Comparison of ENCODE assay signal across 9 cellular contexts in the genomic region with DNA sequence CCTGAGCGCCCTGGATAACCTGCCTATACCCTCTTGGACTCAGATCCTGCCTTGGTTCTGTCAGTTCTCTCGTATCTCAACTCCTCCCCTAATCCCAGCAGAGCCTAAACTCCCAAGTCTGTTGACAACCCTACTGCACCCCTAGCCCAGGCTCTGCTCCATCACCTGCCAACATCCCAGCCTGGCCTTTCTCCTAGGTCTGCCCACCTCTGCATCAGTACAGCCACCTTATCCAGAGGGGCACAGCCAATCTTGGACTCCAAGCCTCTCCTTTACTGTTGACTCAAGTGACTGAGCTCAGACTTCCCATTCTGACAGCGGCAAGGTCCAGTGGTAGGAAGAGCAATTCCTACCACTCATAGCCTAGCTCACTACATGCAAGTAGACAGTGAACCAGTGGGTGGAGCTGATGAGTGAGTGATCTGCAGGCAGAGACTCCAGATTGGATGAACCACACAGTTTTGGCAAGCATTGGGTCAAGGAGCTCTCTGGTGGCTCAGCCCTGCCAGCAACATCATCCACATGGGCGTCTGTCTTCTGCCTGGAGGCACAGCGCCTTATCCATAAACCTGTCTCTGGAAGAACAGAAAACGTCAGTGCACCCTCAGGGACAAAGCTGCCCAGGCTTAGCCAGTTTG. TPM values are rescaled to one million over a fixed set of nuclear protein-coding genes. Genes with fewer than 3 reads are reported as not detected.
DNase-seq lines count a peak whose midpoint lies in the region; ATAC-seq, FAIRE-seq and TF ChIP-seq lines count a peak whose summit lies in the region.
"Had no signal": no experiment of that assay in that cellular context is flagged by ENCODE, and none has a peak within 500 bp of the region (broad histone marks: within the 10 kb centered on the region; RNA-seq: fewer than 3 reads in every experiment).

No MANE protein-coding gene starts in this region.

- ATAC-seq in GM19395 (IDR thresholded peaks at IDR 0.05; ENCODE audit: unreplicated experiment) = no peak

- peak; percentile 7 for TF ChIP-seq CTCF in D721Med (IDR thresholded peaks at IDR 0.05; ENCODE audit: insufficient read depth, missing control alignments)
- no peak for TF ChIP-seq CTCF in RWPE1 (conservative IDR thresholded peaks at IDR 0.05; ENCODE audit: low read depth)
- TF ChIP-seq CTCF in keratinocyte (optimal IDR thresholded peaks at IDR 0.05 in 1 of 3, IDR thresholded peaks at IDR 0.05 in 1 of 3, conservative IDR thresholded peaks at IDR 0.05 in 1 of 3; ENCODE audit: extremely low read depth in 1 of 3, insufficient read depth in 2 of 3, low read length in 3 of 3) = peak; percentile 54 to 70 (median 62)

- H3K79me2 ChIP-seq in keratinocyte (ENCODE audit: control insufficient read depth, insufficient read depth, low read length) = no peaks in the 10 kb centered on the region

- no peak for FAIRE-seq in D721Med (lab: Jason Lieb, UNC)
- peak; percentile 93 for FAIRE-seq in H54 (lab: Jason Lieb, UNC)
- peak; percentile 89 for FAIRE-seq in keratinocyte (lab: Jason Lieb, UNC)
- FAIRE-seq: frontal cortex had no signal

- no peak for TF ChIP-seq POLR2A in H54 (IDR thresholded peaks at IDR 0.05; ENCODE audit: low read depth, low read length)

- H3K9ac ChIP-seq in keratinocyte (ENCODE audit: control insufficient read depth, extremely low read depth, insufficient read depth, low read length) = no peak overlapping the region

- H4K20me1 ChIP-seq in keratinocyte (ENCODE audit: control insufficient read depth, extremely low read depth, insufficient read depth, low read length) = no peaks in the 10 kb centered on the region

- no peak overlapping the region for H3K4me2 ChIP-seq in keratinocyte (ENCODE audit: control insufficient read depth, extremely low read depth, insufficient read depth, low read depth, low read length)

- no peak overlapping the region for H3K27ac ChIP-seq in RWPE1
- H3K27ac ChIP-seq in keratinocyte (ENCODE audit: control insufficient read depth, insufficient read depth, low read length) = no peak overlapping the region

- dilution Hi-C loops in keratinocyte (cut with MboI; ENCODE audit: extremely low pct_ligation_motif_present, low sequenced_read_pairs) = no loop called here

- H3K9me1 ChIP-seq in keratinocyte (ENCODE audit: control insufficient read depth, extremely low read depth, insufficient read depth, low read length) = no peaks in the 10 kb centered on the region

- no peaks in the 10 kb centered on the region for H3K9me3 ChIP-seq in keratinocyte (ENCODE audit: control insufficient read depth, low read depth, low read length)

- H2AFZ ChIP-seq in keratinocyte (ENCODE audit: control insufficient read depth, low read length) = no peak overlapping the region

- no peaks in the 10 kb centered on the region for H3K27me3 ChIP-seq in keratinocyte (ENCODE audit: control insufficient read depth, extremely low read depth, insufficient read depth, low read length)

- DNase-seq in D721Med (ENCODE audit: insufficient read length, low spot score) (no peak), H54 (ENCODE audit: insufficient read length, low spot score) (peak; percentile 74), RWPE1 (ENCODE audit: low spot score) (peak; percentile 35), keratinocyte (ENCODE audit: low read depth, low spot score) (peak; percentile 21), NOMO-1 treated with dmso at 0.1 percent for 144 hours (lab: John Stamatoyannopoulos, UW; ENCODE audit: unreplicated experiment) (no peak), amniotic stem cell (lab: John Stamatoyannopoulos, UW) (no peak), mucosa of gallbladder (ENCODE audit: low spot score) (no peak)

- H3K4me1 ChIP-seq in keratinocyte (ENCODE audit: control insufficient read depth, extremely low read depth, insufficient read depth, low read length) = peaks cover 3% of the 10 kb centered on the region

- no peaks in the 10 kb centered on the region for H3K36me3 ChIP-seq in keratinocyte (ENCODE audit: control insufficient read depth in 2 of 2, extremely low read depth in 1 of 2, insufficient read depth in 2 of 2, low read length in 2 of 2)

- CTCF ChIA-PET in RWPE1 (lab: Yijun Ruan, JAX) = interaction anchor here (0.8 to 1.2 kb wide), 2 partner anchors 16 to 145 kb away, joined by 3 read pairs; no protein-coding TSS in a partner anchor

- POLR2A ChIA-PET in RWPE1 (lab: Yijun Ruan, JAX; ENCODE audit: low non-redundant PET) = no interaction called here

- no peak overlapping the region for H3K4me3 ChIP-seq in keratinocyte (ENCODE audit: control insufficient read depth in 2 of 3, extremely low read depth in 1 of 3, insufficient read depth in 2 of 3, low read depth in 1 of 3, low read length in 3 of 3)

RNA-seq across cellular contexts. Expression of a gene that starts 26.5 kb away (rescaled TPM):
- polyA plus RNA-seq in keratinocyte = 13.9 to 19.4 TPM (median 17.0 TPM) in 3 replicates
- polyA plus RNA-seq in keratinocyte (2011; ENCODE audit: low read depth) = 13.0 TPM
- 10.3 and 22.5 TPM in 2 replicates for polyA plus RNA-seq in keratinocyte (2011; cell fraction: cytosol; rRNA removed)
- polyA plus RNA-seq in keratinocyte (2011; cell fraction: nucleus; rRNA removed) = 21.1 and 22.6 TPM in 2 replicates
- 9.4 and 11.3 TPM in 2 replicates for polyA plus RNA-seq in keratinocyte (2012; ENCODE audit: low replicate concordance)
- 6.7 to 13.3 TPM (median 6.7 TPM) in 3 replicates for polyA minus RNA-seq in keratinocyte
- 5.9 TPM for polyA minus RNA-seq in keratinocyte (2011; cell fraction: cytosol; rRNA and poly(A)+ RNA removed)
- 5.5 and 9.4 TPM in 2 replicates for polyA minus RNA-seq in keratinocyte (2011; cell fraction: nucleus; rRNA and poly(A)+ RNA removed)
- total RNA-seq in mucosa of gallbladder = 11.5 TPM

RNA-seq across cellular contexts. Expression of a gene that starts 42.2 kb away (rescaled TPM):
- 0.02 TPM in 1 of 3 replicates, not detected in the others for polyA plus RNA-seq in keratinocyte
- not detected for polyA plus RNA-seq in keratinocyte (2011; ENCODE audit: low read depth)
- not detected in 2 replicates for polyA plus RNA-seq in keratinocyte (2011; cell fraction: cytosol; rRNA removed)
- not detected in 2 replicates for polyA plus RNA-seq in keratinocyte (2011; cell fraction: nucleus; rRNA removed)
- not detected in 2 replicates for polyA plus RNA-seq in keratinocyte (2012; ENCODE audit: low replicate concordance)
- polyA minus RNA-seq in keratinocyte = not detected in 3 replicates
- polyA minus RNA-seq in keratinocyte (2011; cell fraction: cytosol; rRNA and poly(A)+ RNA removed) = not detected
- polyA minus RNA-seq in keratinocyte (2011; cell fraction: nucleus; rRNA and poly(A)+ RNA removed) = not detected in 2 replicates
- 0.14 TPM for total RNA-seq in mucosa of gallbladder

RNA-seq across cellular contexts. Expression of a gene that starts 42.8 kb away (rescaled TPM):
- polyA plus RNA-seq in keratinocyte = 0.97 to 1.9 TPM (median 1.1 TPM) in 3 replicates
- polyA plus RNA-seq in keratinocyte (2011; ENCODE audit: low read depth) = 2.5 TPM
- polyA plus RNA-seq in keratinocyte (2011; cell fraction: cytosol; rRNA removed) = 1.1 and 1.4 TPM in 2 replicates
- 3.1 and 4.7 TPM in 2 replicates for polyA plus RNA-seq in keratinocyte (2011; cell fraction: nucleus; rRNA removed)
- polyA plus RNA-seq in keratinocyte (2012; ENCODE audit: low replicate concordance) = 1.9 and 2.1 TPM in 2 replicates
- 0.58 to 1.0 TPM (median 0.92 TPM) in 3 replicates for polyA minus RNA-seq in keratinocyte
- polyA minus RNA-seq in keratinocyte (2011; cell fraction: cytosol; rRNA and poly(A)+ RNA removed) = 3.6 TPM
- polyA minus RNA-seq in keratinocyte (2011; cell fraction: nucleus; rRNA and poly(A)+ RNA removed) = 3.6 and 5.1 TPM in 2 replicates
- not detected for total RNA-seq in mucosa of gallbladder
- total RNA-seq: frontal cortex had no signal

Comparison
In these comparisons a context has a peak if more than half of its experiments do, and no peak if none do; other contexts are left out.
1. DNase-seq: peak in H54 (single experiment), RWPE1 (single experiment) and keratinocyte (single experiment); none in D721Med (single experiment), NOMO-1 treated with dmso at 0.1 percent for 144 hours (single experiment), amniotic stem cell (single experiment) and mucosa of gallbladder (single experiment).